Comparison of ENCODE assay signal across 1 cellular context in the genomic region with DNA sequence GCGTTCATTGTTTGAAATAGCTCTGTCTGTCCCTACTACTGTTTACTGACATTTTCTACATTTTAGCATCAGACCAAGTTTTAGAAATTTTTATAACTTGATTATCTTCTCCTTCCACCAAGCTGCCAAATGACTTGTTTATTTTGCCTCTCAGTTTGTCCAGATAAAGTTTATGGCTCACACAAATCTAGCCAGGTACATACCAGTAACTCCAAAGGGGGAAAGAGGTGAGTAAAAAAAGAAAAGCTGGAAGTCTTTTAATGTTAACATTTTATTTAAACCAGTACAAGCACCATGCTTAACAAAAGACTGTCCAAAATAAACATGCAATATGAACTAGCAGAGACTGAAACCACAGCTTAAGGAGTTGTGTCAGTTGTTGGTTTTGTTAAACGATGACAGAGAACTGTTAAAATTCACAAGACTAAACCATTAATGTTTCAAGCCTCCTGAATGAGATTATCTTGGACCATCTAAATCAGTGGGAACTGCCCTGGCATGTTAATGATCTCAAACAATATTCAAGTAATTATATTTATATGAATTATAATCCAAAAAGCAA.
TF ChIP-seq lines count a peak whose summit lies in the region.

No MANE protein-coding gene starts in this region.

TF ChIP-seq in HEK293, 187 proteins besides CTCF, POLR2A, EP300 and RAD21 (continued from another document):
- TF ChIP-seq, protein P1, sequence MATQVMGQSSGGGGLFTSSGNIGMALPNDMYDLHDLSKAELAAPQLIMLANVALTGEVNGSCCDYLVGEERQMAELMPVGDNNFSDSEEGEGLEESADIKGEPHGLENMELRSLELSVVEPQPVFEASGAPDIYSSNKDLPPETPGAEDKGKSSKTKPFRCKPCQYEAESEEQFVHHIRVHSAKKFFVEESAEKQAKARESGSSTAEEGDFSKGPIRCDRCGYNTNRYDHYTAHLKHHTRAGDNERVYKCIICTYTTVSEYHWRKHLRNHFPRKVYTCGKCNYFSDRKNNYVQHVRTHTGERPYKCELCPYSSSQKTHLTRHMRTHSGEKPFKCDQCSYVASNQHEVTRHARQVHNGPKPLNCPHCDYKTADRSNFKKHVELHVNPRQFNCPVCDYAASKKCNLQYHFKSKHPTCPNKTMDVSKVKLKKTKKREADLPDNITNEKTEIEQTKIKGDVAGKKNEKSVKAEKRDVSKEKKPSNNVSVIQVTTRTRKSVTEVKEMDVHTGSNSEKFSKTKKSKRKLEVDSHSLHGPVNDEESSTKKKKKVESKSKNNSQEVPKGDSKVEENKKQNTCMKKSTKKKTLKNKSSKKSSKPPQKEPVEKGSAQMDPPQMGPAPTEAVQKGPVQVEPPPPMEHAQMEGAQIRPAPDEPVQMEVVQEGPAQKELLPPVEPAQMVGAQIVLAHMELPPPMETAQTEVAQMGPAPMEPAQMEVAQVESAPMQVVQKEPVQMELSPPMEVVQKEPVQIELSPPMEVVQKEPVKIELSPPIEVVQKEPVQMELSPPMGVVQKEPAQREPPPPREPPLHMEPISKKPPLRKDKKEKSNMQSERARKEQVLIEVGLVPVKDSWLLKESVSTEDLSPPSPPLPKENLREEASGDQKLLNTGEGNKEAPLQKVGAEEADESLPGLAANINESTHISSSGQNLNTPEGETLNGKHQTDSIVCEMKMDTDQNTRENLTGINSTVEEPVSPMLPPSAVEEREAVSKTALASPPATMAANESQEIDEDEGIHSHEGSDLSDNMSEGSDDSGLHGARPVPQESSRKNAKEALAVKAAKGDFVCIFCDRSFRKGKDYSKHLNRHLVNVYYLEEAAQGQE (tag by site-specific recombination; IDR thresholded peaks at IDR 0.05) = peak; percentile 20; the same call in 1 of the 2 replicates
- no peak for TF ChIP-seq ZNF677 (tag by site-specific recombination; IDR thresholded peaks at IDR 0.05)
